Comparison of ENCODE assay signal across 17 cellular contexts in the genomic region with DNA sequence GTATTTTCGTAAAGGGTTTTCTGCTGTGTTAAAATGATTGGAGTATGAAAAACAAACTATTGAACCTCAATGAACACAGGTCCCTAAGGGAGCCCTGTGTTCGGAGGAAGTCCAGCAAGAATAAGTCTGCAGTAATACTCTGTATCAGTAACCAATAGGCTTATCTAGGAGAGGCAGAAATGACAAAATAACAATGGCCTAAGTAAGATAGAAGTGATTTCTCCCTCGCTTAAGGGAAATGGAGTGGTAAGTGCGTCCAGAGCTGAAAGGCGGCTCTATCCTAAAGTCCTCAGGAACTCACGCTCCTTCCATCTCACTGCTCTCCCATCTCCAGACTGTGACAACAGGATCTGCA. TPM values are rescaled to one million over a fixed set of nuclear protein-coding genes. Genes with fewer than 3 reads are reported as not detected.
DNase-seq lines count a peak whose midpoint lies in the region; ATAC-seq, FAIRE-seq and TF ChIP-seq lines count a peak whose summit lies in the region.
"Had no signal": no experiment of that assay in that cellular context is flagged by ENCODE, and none has a peak within 500 bp of the region (broad histone marks: within the 10 kb centered on the region; RNA-seq: fewer than 3 reads in every experiment).

No MANE protein-coding gene starts in this region.

- BruUV-seq in IMR-90 (replicated peaks; lab: Mats Ljungman, UMichigan): no TSS peak

- CTCF ChIA-PET in activated CD4-positive, alpha-beta T cell treated with anti-CD3 and anti-CD28 coated beads, Interleukin-2, amount 10 ng/mL, durations not matched to agents 7 days and 5 days (lab: Charles Lee): no interaction called here
- CTCF ChIA-PET in IMR-90 (lab: Yijun Ruan, JAX): no interaction called here

- no peak overlapping the region for H3K4ac ChIP-seq in IMR-90 (ENCODE audit: low read depth, low read length)
- H3K4ac ChIP-seq in mesenchymal stem cell (ENCODE audit: low read depth in 1 of 2, low read length in 2 of 2): no peak overlapping the region

- WGBS in IMR-90 (ENCODE audit: extremely low coverage in 2 of 2, insufficient read length in 1 of 2), 2 experiments: no CpG with 5 or more reads among the region's 6 CpGs
- 98% methylated on average over 5 of the region's 6 CpGs for WGBS in mesenchymal stem cell

- H3K36me3 Mint-ChIP-seq in activated CD4-positive, alpha-beta T cell treated with anti-CD3 and anti-CD28 coated beads, Interleukin-2, amount 10 ng/mL, durations not matched to agents 24 days and 14 days (ENCODE audit: low read depth): no peaks in the 10 kb centered on the region
- H3K36me3 Mint-ChIP-seq in activated CD4-positive, alpha-beta T cell treated with anti-CD3 and anti-CD28 coated beads, Interleukin-2, amount 10 ng/mL, durations not matched to agents 7 days and 5 days (ENCODE audit: low read depth): no peaks in the 10 kb centered on the region
- H3K36me3 Mint-ChIP-seq: CD14-positive monocyte had no signal

- H3K4me1 Mint-ChIP-seq in activated CD4-positive, alpha-beta T cell treated with anti-CD3 and anti-CD28 coated beads, Interleukin-2, amount 10 ng/mL, durations not matched to agents 24 days and 14 days: peaks cover 5% of the 10 kb centered on the region
- H3K4me1 Mint-ChIP-seq in activated CD4-positive, alpha-beta T cell treated with anti-CD3 and anti-CD28 coated beads, Interleukin-2, amount 10 ng/mL, durations not matched to agents 7 days and 5 days: no peaks in the 10 kb centered on the region

- H2AK9ac ChIP-seq in IMR-90 (replicated peaks; ENCODE audit: low read depth, low read length, poor library complexity): no peak overlapping the region

- H3K18ac ChIP-seq in IMR-90 (ENCODE audit: low read depth, low read length): no peak overlapping the region
- H3K18ac ChIP-seq in mesenchymal stem cell (ENCODE audit: low read depth in 1 of 2, low read length in 2 of 2): no peak overlapping the region

- no peak overlapping the region for H3K56ac ChIP-seq in IMR-90 (ENCODE audit: extremely low read depth, insufficient read depth, low read length)

- dilution Hi-C loops in IMR-90 (cut with HindIII; ENCODE audit: low sequenced_read_pairs, unreplicated experiment): no loop called here

- no peak overlapping the region for H3K4me3 ChIP-seq in IMR-90 (ENCODE audit: insufficient read depth, low read depth, low read length)
- H3K4me3 ChIP-seq in adipocyte (ENCODE audit: low read length): peak overlapping the region; percentile 34
- peak overlapping the region in 1 of 2 experiments; percentile 64 for H3K4me3 ChIP-seq in mesenchymal stem cell (ENCODE audit: insufficient read depth in 1 of 2, low read depth in 1 of 2, low read length in 2 of 2)
- H3K4me3 ChIP-seq: HAP-1 had no signal

- no peak overlapping the region for H3K4me3 Mint-ChIP-seq in activated CD4-positive, alpha-beta T cell treated with anti-CD3 and anti-CD28 coated beads, Interleukin-2, amount 10 ng/mL, durations not matched to agents 24 days and 14 days
- H3K4me3 Mint-ChIP-seq in activated CD4-positive, alpha-beta T cell treated with anti-CD3 and anti-CD28 coated beads, Interleukin-2, amount 10 ng/mL, durations not matched to agents 7 days and 5 days: no peak overlapping the region

- H3K4me1 ChIP-seq in IMR-90 (ENCODE audit: control insufficient read depth, insufficient read depth, low read length) (no peaks in the 10 kb centered on the region), adipocyte (ENCODE audit: control insufficient read depth, insufficient read depth, low read length) (peaks cover 14% of the 10 kb centered on the region), mesenchymal stem cell (ENCODE audit: control insufficient read depth, insufficient read depth, low read depth, low read length) (no peaks in the 10 kb centered on the region)
- H3K4me1 ChIP-seq: HAP-1 had no signal

- H2BK20ac ChIP-seq in IMR-90 (ENCODE audit: low read depth, low read length): no peak overlapping the region

- H2AK5ac ChIP-seq in IMR-90 (ENCODE audit: low read depth, low read length) (no peak overlapping the region), mesenchymal stem cell (ENCODE audit: low read length, severe bottlenecking) (no peak overlapping the region)

- H3K27me3 ChIP-seq in IMR-90 (ENCODE audit: control insufficient read depth, insufficient read depth, low read length): no peaks in the 10 kb centered on the region
- H3K27me3 ChIP-seq in adipocyte (replicated peaks; ENCODE audit: control insufficient read depth, insufficient read depth, low read length): no peaks in the 10 kb centered on the region
- H3K27me3 ChIP-seq in mesenchymal stem cell (ENCODE audit: control insufficient read depth in 1 of 2, insufficient read depth in 1 of 2, low read length in 2 of 2): no peaks in the 10 kb centered on the region

- 0 out of 3 replicates have a peak overlapping the region, but pooled peaks have one; percentile 7 for H2BK15ac ChIP-seq in IMR-90 (ENCODE audit: low read depth, low read length)
- no peak overlapping the region for H2BK15ac ChIP-seq in mesenchymal stem cell (ENCODE audit: low read depth, poor library complexity, severe bottlenecking)

- no peak overlapping the region for H2BK120ac ChIP-seq in IMR-90 (ENCODE audit: low read depth, low read length)
- no peak overlapping the region for H2BK120ac ChIP-seq in mesenchymal stem cell (ENCODE audit: low read depth, low read length)

- H3K9ac ChIP-seq in IMR-90 (ENCODE audit: low read depth, low read length) (no peak overlapping the region), adipocyte (ENCODE audit: low read length) (no peak overlapping the region), mesenchymal stem cell (ENCODE audit: low read length) (peak overlapping the region; percentile 84)

- H3K27ac ChIP-seq in IMR-90 (ENCODE audit: insufficient read depth, low read length) (no peak overlapping the region), mesenchymal stem cell (ENCODE audit: low read length, poor library complexity, severe bottlenecking) (no peak overlapping the region)
- H3K27ac ChIP-seq: 22Rv1 had no signal

- no peak for TF ChIP-seq POLR2A in IMR-90 (IDR thresholded peaks at IDR 0.05; ENCODE audit: low read depth, low read length)

- TF ChIP-seq RAD21 in IMR-90 (IDR thresholded peaks at IDR 0.05; ENCODE audit: low read length): no peak

- intact Hi-C loops in activated CD4-positive, alpha-beta T cell treated with anti-CD3 and anti-CD28 coated beads, Interleukin-2, amount 10 ng/mL, durations not matched to agents 24 days and 14 days (cut with micrococcal nuclease): no loop called here
- intact Hi-C loops in IMR-90 (cut with micrococcal nuclease): no loop called here

- no peaks in the 10 kb centered on the region for H4K20me1 ChIP-seq in IMR-90 (ENCODE audit: insufficient read depth, low read length)

- H3K14ac ChIP-seq in IMR-90 (replicated peaks; ENCODE audit: low read depth, low read length) (no peak overlapping the region), mesenchymal stem cell (ENCODE audit: low read length in 2 of 2) (no peak overlapping the region)

- H2AFZ ChIP-seq in IMR-90 (replicated peaks; ENCODE audit: low read length, poor library complexity) (no peak overlapping the region), mesenchymal stem cell (ENCODE audit: low read depth, low read length) (no peak overlapping the region)

- H3K79me1 ChIP-seq in IMR-90 (ENCODE audit: low read depth in 1 of 2, low read length in 2 of 2) (no peaks in the 10 kb centered on the region), mesenchymal stem cell (replicated peaks; ENCODE audit: low read length, poor library complexity, severe bottlenecking) (no peaks in the 10 kb centered on the region)

- in situ Hi-C loops in IMR-90 (cut with MboI; ENCODE audit: low sequenced_read_pairs): loop anchor here (10.0 kb wide), 1 partner anchor 294 kb away; no protein-coding TSS in a partner anchor

- no peak for FAIRE-seq in RCC 7860 (lab: Jason Lieb, UNC)

- no peaks in the 10 kb centered on the region for H3K9me1 ChIP-seq in IMR-90 (ENCODE audit: insufficient read depth, low read length)

- no peak overlapping the region for H4K5ac ChIP-seq in IMR-90 (ENCODE audit: low read depth, low read length)

- H4K91ac ChIP-seq in IMR-90 (ENCODE audit: insufficient read depth, low read depth, low read length): no peak overlapping the region
- H4K91ac ChIP-seq in mesenchymal stem cell (ENCODE audit: low read length): no peak overlapping the region

- H3K9me3 Mint-ChIP-seq in activated CD4-positive, alpha-beta T cell treated with anti-CD3 and anti-CD28 coated beads, Interleukin-2, amount 10 ng/mL, durations not matched to agents 24 days and 14 days: no peaks in the 10 kb centered on the region
- no peaks in the 10 kb centered on the region for H3K9me3 Mint-ChIP-seq in activated CD4-positive, alpha-beta T cell treated with anti-CD3 and anti-CD28 coated beads, Interleukin-2, amount 10 ng/mL, durations not matched to agents 7 days and 5 days

- DNase-seq in activated CD4-positive, alpha-beta T cell treated with anti-CD3 and anti-CD28 coated beads, Interleukin-2, amount 10 ng/mL, durations not matched to agents 24 days and 14 days: peak; percentile 35
- DNase-seq in activated CD4-positive, alpha-beta T cell treated with anti-CD3 and anti-CD28 coated beads, Interleukin-2, amount 10 ng/mL, durations not matched to agents 7 days and 5 days: no peak
- DNase-seq in IMR-90 (no peak), adipocyte (ENCODE audit: low read depth) (no peak), mesenchymal stem cell (no peak), RCC 7860 (ENCODE audit: low spot score) (no peak)
- no peak for DNase-seq in activated CD8-positive, alpha-beta memory T cell treated with anti-CD3 and anti-CD28 coated beads for 24 hours
- DNase-seq: DMS 273 treated with DMSO at 0.1 percent for 48 hours, DND-41, KG1, NCI-H1436, NCI-H1930, NCI-H226 had no signal

- H3K36me3 ChIP-seq in IMR-90 (ENCODE audit: control insufficient read depth, insufficient read depth, low read length): no peaks in the 10 kb centered on the region
- H3K36me3 ChIP-seq in adipocyte (ENCODE audit: control insufficient read depth, insufficient read depth, low read length, severe bottlenecking): no peaks in the 10 kb centered on the region
- no peaks in the 10 kb centered on the region for H3K36me3 ChIP-seq in mesenchymal stem cell (ENCODE audit: control insufficient read depth in 1 of 2, insufficient read depth in 2 of 2, low read depth in 1 of 2, low read length in 2 of 2)
- H3K36me3 ChIP-seq: HAP-1 had no signal

- no peak overlapping the region for H2BK5ac ChIP-seq in IMR-90 (ENCODE audit: low read depth, low read length, poor library complexity, severe bottlenecking)
- H2BK5ac ChIP-seq in mesenchymal stem cell (ENCODE audit: low read depth, low read length, poor library complexity, severe bottlenecking): no peak overlapping the region

- no peaks in the 10 kb centered on the region for H3K9me3 ChIP-seq in IMR-90 (ENCODE audit: control insufficient read depth, insufficient read depth, low read length)
- H3K9me3 ChIP-seq in adipocyte (ENCODE audit: control insufficient read depth, low read length): no peaks in the 10 kb centered on the region
- H3K9me3 ChIP-seq in mesenchymal stem cell (ENCODE audit: control insufficient read depth, low read length): no peaks in the 10 kb centered on the region
- H3K9me3 ChIP-seq: HAP-1 had no signal

- POLR2A ChIA-PET in activated CD4-positive, alpha-beta T cell treated with anti-CD3 and anti-CD28 coated beads, Interleukin-2, amount 10 ng/mL, durations not matched to agents 7 days and 5 days (lab: Charles Lee): no interaction called here
- POLR2A ChIA-PET in IMR-90 (lab: Charles Lee; ENCODE audit: unreplicated experiment): no interaction called here

- H3K4me2 ChIP-seq in IMR-90 (ENCODE audit: low read depth, low read length) (no peak overlapping the region), mesenchymal stem cell (ENCODE audit: low read length, poor library complexity, severe bottlenecking) (no peak overlapping the region)

- ATAC-seq in IMR-90 (ENCODE audit: low read depth): no peak
- ATAC-seq in GM19035 (IDR thresholded peaks at IDR 0.05; ENCODE audit: unreplicated experiment): no peak

- no peak overlapping the region for H2BK12ac ChIP-seq in mesenchymal stem cell (ENCODE audit: low read length in 2 of 2)

- no peak overlapping the region for H3K27ac Mint-ChIP-seq in activated CD4-positive, alpha-beta T cell treated with anti-CD3 and anti-CD28 coated beads, Interleukin-2, amount 10 ng/mL, durations not matched to agents 24 days and 14 days
- no peak overlapping the region for H3K27ac Mint-ChIP-seq in activated CD4-positive, alpha-beta T cell treated with anti-CD3 and anti-CD28 coated beads, Interleukin-2, amount 10 ng/mL, durations not matched to agents 7 days and 5 days

- H4K8ac ChIP-seq in IMR-90 (ENCODE audit: low read depth in 2 of 2, low read length in 2 of 2) (no peak overlapping the region), mesenchymal stem cell (ENCODE audit: low read length) (no peak overlapping the region)

- no peak overlapping the region for H3K23ac ChIP-seq in IMR-90 (ENCODE audit: low read depth, low read length)
- no peak overlapping the region for H3K23ac ChIP-seq in mesenchymal stem cell (ENCODE audit: low read length in 2 of 2)

- H3K27me3 Mint-ChIP-seq in activated CD4-positive, alpha-beta T cell treated with anti-CD3 and anti-CD28 coated beads, Interleukin-2, amount 10 ng/mL, durations not matched to agents 24 days and 14 days: peaks cover 6% of the 10 kb centered on the region
- no peaks in the 10 kb centered on the region for H3K27me3 Mint-ChIP-seq in activated CD4-positive, alpha-beta T cell treated with anti-CD3 and anti-CD28 coated beads, Interleukin-2, amount 10 ng/mL, durations not matched to agents 7 days and 5 days

- no peak for TF ChIP-seq CTCF in IMR-90 (conservative IDR thresholded peaks at IDR 0.05; ENCODE audit: low read depth, low read length)

RNA-seq across cellular contexts. Expression of a gene that starts 29.3 kb away (rescaled TPM):
- 44.6 and 45.3 TPM in 2 replicates for total RNA-seq in activated CD4-positive, alpha-beta T cell treated with anti-CD3 and anti-CD28 coated beads, Interleukin-2, amount 10 ng/mL, durations not matched to agents 24 days and 14 days
- 10 to 100 TPM; 42.3 to 42.8 TPM for total RNA-seq in activated CD4-positive, alpha-beta T cell treated with anti-CD3 and anti-CD28 coated beads, Interleukin-2, amount 10 ng/mL, durations not matched to agents 7 days and 5 days
- total RNA-seq in IMR-90 (2012; rRNA removed): 7.7 and 8.1 TPM in 2 replicates
- polyA plus RNA-seq in IMR-90 (2012; rRNA removed): 4.0 and 4.2 TPM in 2 replicates
- 2.7 and 4.8 TPM in 2 replicates for polyA plus RNA-seq in IMR-90 (2012; cell fraction: cytosol; rRNA removed)
- 1.6 and 5.3 TPM in 2 replicates for polyA plus RNA-seq in IMR-90 (2012; cell fraction: nucleus; rRNA removed; ENCODE audit: low replicate concordance)
- polyA plus RNA-seq in mesenchymal stem cell (2013, experiment 1 of 2): 2.1 TPM
- polyA plus RNA-seq in mesenchymal stem cell (2013, experiment 2 of 2): 2.3 TPM

RNA-seq across cellular contexts. Expression of a gene that starts 35.5 kb away (rescaled TPM):
- total RNA-seq in activated CD4-positive, alpha-beta T cell treated with anti-CD3 and anti-CD28 coated beads, Interleukin-2, amount 10 ng/mL, durations not matched to agents 24 days and 14 days: 9.2 and 10.3 TPM in 2 replicates
- total RNA-seq in activated CD4-positive, alpha-beta T cell treated with anti-CD3 and anti-CD28 coated beads, Interleukin-2, amount 10 ng/mL, durations not matched to agents 7 days and 5 days: 1 to 10 TPM; 6.7 to 6.9 TPM
- total RNA-seq in IMR-90 (2012; rRNA removed): 3.6 and 4.1 TPM in 2 replicates
- polyA plus RNA-seq in IMR-90 (2012; rRNA removed): 10.1 and 10.7 TPM in 2 replicates
- polyA plus RNA-seq in IMR-90 (2012; cell fraction: cytosol; rRNA removed): 3.0 and 5.1 TPM in 2 replicates
- 6.9 and 28.7 TPM in 2 replicates for polyA plus RNA-seq in IMR-90 (2012; cell fraction: nucleus; rRNA removed; ENCODE audit: low replicate concordance)
- 19.5 TPM for polyA plus RNA-seq in mesenchymal stem cell (2013, experiment 1 of 2)
- 17.6 TPM for polyA plus RNA-seq in mesenchymal stem cell (2013, experiment 2 of 2)

RNA-seq across cellular contexts. Expression of a gene that starts 59.2 kb away (rescaled TPM):
- 26.7 and 29.1 TPM in 2 replicates for total RNA-seq in activated CD4-positive, alpha-beta T cell treated with anti-CD3 and anti-CD28 coated beads, Interleukin-2, amount 10 ng/mL, durations not matched to agents 24 days and 14 days
- 10 to 100 TPM; 13.3 to 14.5 TPM for total RNA-seq in activated CD4-positive, alpha-beta T cell treated with anti-CD3 and anti-CD28 coated beads, Interleukin-2, amount 10 ng/mL, durations not matched to agents 7 days and 5 days
- total RNA-seq in IMR-90 (2012; rRNA removed): 8.8 and 15.6 TPM in 2 replicates
- 8.3 and 11.9 TPM in 2 replicates for polyA plus RNA-seq in IMR-90 (2012; rRNA removed)
- polyA plus RNA-seq in IMR-90 (2012; cell fraction: cytosol; rRNA removed): 1.2 and 1.7 TPM in 2 replicates
- 1.0 and 10.0 TPM in 2 replicates for polyA plus RNA-seq in IMR-90 (2012; cell fraction: nucleus; rRNA removed; ENCODE audit: low replicate concordance)
- 17.1 TPM for polyA plus RNA-seq in mesenchymal stem cell (2013, experiment 1 of 2)
- 18.5 TPM for polyA plus RNA-seq in mesenchymal stem cell (2013, experiment 2 of 2)
